In genomic region chr3:50264964-50265485, GRCh38 we compare ENCODE assay signal across 10 cellular contexts. TPM values are rescaled to one million over a fixed set of nuclear protein-coding genes. Genes with fewer than 3 reads are reported as not detected.
DNase-seq lines count a peak whose midpoint lies in the region; ATAC-seq and TF ChIP-seq lines count a peak whose summit lies in the region.
"Had no signal": no experiment of that assay in that cellular context is flagged by ENCODE, and none has a peak within 500 bp of the region (broad histone marks: within the 10 kb centered on the region; RNA-seq: fewer than 3 reads in every experiment).

No MANE protein-coding gene starts in this region.

- peak in 1 of 2 donors; percentile 32 for TF ChIP-seq POLR2A in Peyer's patch (IDR thresholded peaks at IDR 0.05)

- peak in 1 of 3 donors; percentile 69 for DNase-seq in Peyer's patch
- DNase-seq in endothelial cell (ENCODE audit: low spot score): no peak
- DNase-seq in nephron progenitor cell: no peak
- no peak for DNase-seq in type B pancreatic cell (ENCODE audit: extremely low spot score, unreplicated experiment)
- DNase-seq in effector CD8-positive, alpha-beta T cell (lab: John Stamatoyannopoulos, UW): no peak
- no peak for DNase-seq in brain microvascular endothelial cell
- DNase-seq: naive thymus-derived CD8-positive, alpha-beta T cell had no signal

- peaks cover 9% of the 10 kb centered on the region for H3K36me3 Mint-ChIP-seq in endothelial cell (ENCODE audit: low read depth, unreplicated experiment)
- no peaks in the 10 kb centered on the region for H3K36me3 Mint-ChIP-seq in nephron progenitor cell (ENCODE audit: low read depth)
- no peaks in the 10 kb centered on the region for H3K36me3 Mint-ChIP-seq in type B pancreatic cell
- H3K36me3 Mint-ChIP-seq: naive thymus-derived CD8-positive, alpha-beta T cell had no signal

- H3K4me3 ChIP-seq in Peyer's patch: no peak overlapping the region
- H3K4me3 ChIP-seq in brain microvascular endothelial cell (ENCODE audit: low read depth, low read length): no peak overlapping the region

- no peak for ATAC-seq in GM21723 (IDR thresholded peaks at IDR 0.05; ENCODE audit: unreplicated experiment)
- ATAC-seq: naive thymus-derived CD8-positive, alpha-beta T cell had no signal

- TF ChIP-seq CTCF in Peyer's patch (IDR thresholded peaks at IDR 0.05) (no peak), endothelial cell (IDR thresholded peaks at IDR 0.05; ENCODE audit: unreplicated experiment) (no peak), nephron progenitor cell (IDR thresholded peaks at IDR 0.05) (no peak), type B pancreatic cell (conservative IDR thresholded peaks at IDR 0.05) (no peak), brain microvascular endothelial cell (IDR thresholded peaks at IDR 0.05; ENCODE audit: low read depth, low read length, missing control alignments) (no peak)

- H3K27me3 Mint-ChIP-seq in endothelial cell (ENCODE audit: unreplicated experiment) (peaks cover 38% of the 10 kb centered on the region), nephron progenitor cell (ENCODE audit: low read depth, poor library complexity) (peaks cover 2% of the 10 kb centered on the region), type B pancreatic cell (no peaks in the 10 kb centered on the region)

- H3K4me3 Mint-ChIP-seq in endothelial cell (ENCODE audit: unreplicated experiment) (no peak overlapping the region), nephron progenitor cell (no peak overlapping the region), type B pancreatic cell (peak overlapping the region; percentile 60)
- H3K4me3 Mint-ChIP-seq: naive thymus-derived CD8-positive, alpha-beta T cell had no signal

- no peaks in the 10 kb centered on the region for H3K9me3 Mint-ChIP-seq in endothelial cell (ENCODE audit: unreplicated experiment)
- no peaks in the 10 kb centered on the region for H3K9me3 Mint-ChIP-seq in nephron progenitor cell
- H3K9me3 Mint-ChIP-seq in type B pancreatic cell: no peaks in the 10 kb centered on the region
- H3K9me3 Mint-ChIP-seq: naive thymus-derived CD8-positive, alpha-beta T cell had no signal

- no peaks in the 10 kb centered on the region for H3K27me3 ChIP-seq in Peyer's patch
- no peaks in the 10 kb centered on the region for H3K27me3 ChIP-seq in brain microvascular endothelial cell (replicated peaks)

- H3K4me1 ChIP-seq in Peyer's patch: peaks cover 11 to 68% (median 17%) of the 10 kb centered on the region in 4 donors

- H3K4me1 Mint-ChIP-seq in endothelial cell (ENCODE audit: unreplicated experiment) (peaks cover 2% of the 10 kb centered on the region), nephron progenitor cell (peaks cover 83% of the 10 kb centered on the region), type B pancreatic cell (ENCODE audit: unreplicated experiment) (peaks cover 35% of the 10 kb centered on the region)

- H3K27ac Mint-ChIP-seq in endothelial cell (ENCODE audit: unreplicated experiment) (peak overlapping the region; percentile 43), nephron progenitor cell (peak overlapping the region; percentile 96), type B pancreatic cell (peak overlapping the region; percentile 92)

- H3K36me3 ChIP-seq in Peyer's patch: no peaks in the 10 kb centered on the region
- no peaks in the 10 kb centered on the region for H3K36me3 ChIP-seq in brain microvascular endothelial cell (replicated peaks)

- in situ Hi-C loops in brain microvascular endothelial cell (cut with HindIII; ENCODE audit: low pct_ligation_motif_present, low sequenced_read_pairs): no loop called here

- H3K27ac ChIP-seq in Peyer's patch (peak overlapping the region; percentile 62 to 100 (median 94)), brain microvascular endothelial cell (no peak overlapping the region)

- no peaks in the 10 kb centered on the region for H3K9me3 ChIP-seq in Peyer's patch

RNA-seq across cellular contexts. Expression of gene SEMA3B, which starts 3.9 kb away (rescaled TPM):
- total RNA-seq in Peyer's patch (100 to 1,000 TPM in 3 of 4 donors, 10 to 100 TPM in 1; 56.1 to 367 (median 267) TPM), endothelial cell (ENCODE audit: unreplicated experiment) (1.7 TPM), type B pancreatic cell (ENCODE audit: low replicate concordance) (18.4 and 34.8 TPM in 2 replicates)

RNA-seq across cellular contexts. Expression of gene LSMEM2, which starts 13.9 kb away (rescaled TPM):
- total RNA-seq in Peyer's patch: not detected
- 0.18 TPM for total RNA-seq in endothelial cell (ENCODE audit: unreplicated experiment)
- total RNA-seq in type B pancreatic cell (ENCODE audit: low replicate concordance): not detected in 2 replicates
- total RNA-seq: Daoy; epithelial cell of proximal tubule; naive thymus-derived CD8-positive, alpha-beta T cell had no signal

RNA-seq across cellular contexts. Expression of gene IFRD2, which starts 27.2 kb away (rescaled TPM):
- 100 to 1,000 TPM in 3 of 4 donors, 10 to 100 TPM in 1; 75.5 to 205 (median 140) TPM for total RNA-seq in Peyer's patch
- 43.2 TPM for total RNA-seq in endothelial cell (ENCODE audit: unreplicated experiment)
- total RNA-seq in type B pancreatic cell (ENCODE audit: low replicate concordance): 60.9 and 80.5 TPM in 2 replicates

RNA-seq across cellular contexts. Expression of gene GNAI2, which starts 29.0 kb away (rescaled TPM):
- 100 to 1,000 TPM in 2 of 4 donors, 10 to 100 TPM in 2; 71.8 to 178 (median 98.4) TPM for total RNA-seq in Peyer's patch
- total RNA-seq in endothelial cell (ENCODE audit: unreplicated experiment): 771 TPM
- 140 and 145 TPM in 2 replicates for total RNA-seq in type B pancreatic cell (ENCODE audit: low replicate concordance)

RNA-seq across cellular contexts. Expression of gene HYAL3, which starts 34.2 kb away (rescaled TPM):
- total RNA-seq in Peyer's patch (1 to 10 TPM; 3.0 to 6.6 (median 4.2) TPM), endothelial cell (ENCODE audit: unreplicated experiment) (12.7 TPM), type B pancreatic cell (ENCODE audit: low replicate concordance) (2.9 and 4.0 TPM in 2 replicates)

Comparison
In these comparisons a context has a peak if more than half of its experiments do, and no peak if none do; other contexts are left out.
1. H3K27ac Mint-ChIP-seq: peak in every context shown above with its lines; median percentile 96 in nephron progenitor cell; 92 in type B pancreatic cell; 43 in endothelial cell.